In genomic region chr1:39827201-39827600, GRCh38 we compare ENCODE assay signal across 17 cellular contexts.
"Had no signal": no experiment of that assay in that cellular context is flagged by ENCODE, and none has a peak within 500 bp of the region (broad histone marks: within the 10 kb centered on the region; RNA-seq: fewer than 3 reads in every experiment).

No MANE protein-coding gene starts in this region.

- H3K9me3 ChIP-seq: sigmoid colon, uterus had no signal

- DNase-seq: activated CD4-positive, alpha-beta T cell treated with anti-CD3 and anti-CD28 coated beads, Interleukin-2, amount 50 U/mL, for 1 hour; activated CD8-positive, alpha-beta memory T cell treated with anti-CD3 and anti-CD28 coated beads for 24 hours; activated naive CD4-positive, alpha-beta T cell; activated naive CD8-positive, alpha-beta T cell treated with anti-CD3 and anti-CD28 coated beads, Interleukin-2, amount 10 ng/mL, durations not matched to agents 7 days and 5 days; anterior cingulate cortex; dermis blood vessel endothelial cell; effector memory CD8-positive, alpha-beta T cell; hippocampal formation; left ventricle myocardium superior; sigmoid colon; uterus had no signal

- H3K27me3 ChIP-seq: uterus had no signal

- H3K79me2 ChIP-seq: parathyroid adenoma had no signal

- H3K9me3 Mint-ChIP-seq: activated naive CD8-positive, alpha-beta T cell treated with anti-CD3 and anti-CD28 coated beads, Interleukin-2, amount 10 ng/mL, durations not matched to agents 7 days and 5 days; effector memory CD8-positive, alpha-beta T cell; memory B cell; natural killer cell treated with Interleukin-12 subunit alpha and Interleukin-12 subunit beta and Interleukin-15 and Interleukin-18, amount 100 ng/mL, for 72 hours; stimulated activated effector memory CD8-positive, alpha-beta T cell treated with anti-CD3 and anti-CD28 coated beads, Interleukin-12 subunit alpha, Interleukin-12 subunit beta, amount 100 ng/mL, for 72 hours; T-helper 2 cell treated with Interferon-gamma antibody and Interleukin-4, amounts not matched to agents 5 μg/mL and 100 μg/mL, for 36 hours had no signal

- H3K27ac Mint-ChIP-seq: activated naive CD8-positive, alpha-beta T cell treated with anti-CD3 and anti-CD28 coated beads, Interleukin-2, amount 10 ng/mL, durations not matched to agents 7 days and 5 days; memory B cell; natural killer cell treated with Interleukin-12 subunit alpha and Interleukin-12 subunit beta and Interleukin-15 and Interleukin-18, amount 100 ng/mL, for 72 hours; T-helper 2 cell treated with Interferon-gamma antibody and Interleukin-4, amounts not matched to agents 5 μg/mL and 100 μg/mL, for 36 hours had no signal

- H3K4me1 ChIP-seq: sigmoid colon, uterus had no signal

- H3K4me3 ChIP-seq: sigmoid colon, uterus had no signal

- H2AFZ ChIP-seq: parathyroid adenoma had no signal

- H3K27ac ChIP-seq: parathyroid adenoma, sigmoid colon, uterus had no signal

- H3K4me3 Mint-ChIP-seq: activated naive CD8-positive, alpha-beta T cell treated with anti-CD3 and anti-CD28 coated beads, Interleukin-2, amount 10 ng/mL, durations not matched to agents 7 days and 5 days; effector memory CD8-positive, alpha-beta T cell; memory B cell; natural killer cell treated with Interleukin-12 subunit alpha and Interleukin-12 subunit beta and Interleukin-15 and Interleukin-18, amount 100 ng/mL, for 72 hours; stimulated activated effector memory CD8-positive, alpha-beta T cell treated with anti-CD3 and anti-CD28 coated beads, Interleukin-12 subunit alpha, Interleukin-12 subunit beta, amount 100 ng/mL, for 72 hours; T-helper 2 cell treated with Interferon-gamma antibody and Interleukin-4, amounts not matched to agents 5 μg/mL and 100 μg/mL, for 36 hours had no signal

- H3K4me1 Mint-ChIP-seq: activated naive CD8-positive, alpha-beta T cell treated with anti-CD3 and anti-CD28 coated beads, Interleukin-2, amount 10 ng/mL, durations not matched to agents 7 days and 5 days; stimulated activated effector memory CD8-positive, alpha-beta T cell treated with anti-CD3 and anti-CD28 coated beads, Interleukin-12 subunit alpha, Interleukin-12 subunit beta, amount 100 ng/mL, for 72 hours had no signal

- ATAC-seq: activated CD4-positive, CD25-positive, alpha-beta regulatory T cell treated with anti-CD3 and anti-CD28 coated beads, Interleukin-2, amount 50 U/mL, for 24 hours; effector memory CD8-positive, alpha-beta T cell; left ventricle myocardium superior; natural killer cell treated with Interleukin-12 subunit alpha and Interleukin-12 subunit beta and Interleukin-15 and Interleukin-18, amount 100 ng/mL, for 72 hours; stimulated activated effector memory CD8-positive, alpha-beta T cell treated with anti-CD3 and anti-CD28 coated beads, Interleukin-12 subunit alpha, Interleukin-12 subunit beta, amount 100 ng/mL, for 72 hours had no signal

- H3K36me3 ChIP-seq: sigmoid colon, uterus had no signal

- H3K36me3 Mint-ChIP-seq: activated naive CD8-positive, alpha-beta T cell treated with anti-CD3 and anti-CD28 coated beads, Interleukin-2, amount 10 ng/mL, durations not matched to agents 7 days and 5 days; memory B cell; natural killer cell treated with Interleukin-12 subunit alpha and Interleukin-12 subunit beta and Interleukin-15 and Interleukin-18, amount 100 ng/mL, for 72 hours; stimulated activated effector memory CD8-positive, alpha-beta T cell treated with anti-CD3 and anti-CD28 coated beads, Interleukin-12 subunit alpha, Interleukin-12 subunit beta, amount 100 ng/mL, for 72 hours had no signal

- H3K9ac ChIP-seq: parathyroid adenoma had no signal
